ENCODE assay signal across 11 cellular contexts in genomic region chr12:749871-750270, GRCh38. TPM values are rescaled to one million over a fixed set of nuclear protein-coding genes. Genes with fewer than 3 reads are reported as not detected.
DNase-seq lines count a peak whose midpoint lies in the region; ATAC-seq, FAIRE-seq and TF ChIP-seq lines count a peak whose summit lies in the region.
"Had no signal": no experiment of that assay in that cellular context is flagged by ENCODE, and none has a peak within 500 bp of the region (broad histone marks: within the 10 kb centered on the region; RNA-seq: fewer than 3 reads in every experiment).

No MANE protein-coding gene starts in this region.

- 89% methylated on average over 1 of the region's 1 CpG for WGBS in esophagus muscularis mucosa

- no peak for TF ChIP-seq POLR2A in esophagus muscularis mucosa (IDR thresholded peaks at IDR 0.05; ENCODE audit: low read depth)

- TF ChIP-seq CTCF in left ventricle myocardium inferior (IDR thresholded peaks at IDR 0.05; ENCODE audit: borderline replicate concordance): no peak
- TF ChIP-seq CTCF in esophagus muscularis mucosa (IDR thresholded peaks at IDR 0.05): no peak
- TF ChIP-seq CTCF in brain microvascular endothelial cell (IDR thresholded peaks at IDR 0.05; ENCODE audit: low read depth, low read length, missing control alignments): no peak
- no peak for TF ChIP-seq CTCF in upper lobe of right lung (IDR thresholded peaks at IDR 0.05)
- no peak for TF ChIP-seq CTCF in kidney (IDR thresholded peaks at IDR 0.05; ENCODE audit: borderline replicate concordance, extremely low read depth, insufficient read depth)

- FAIRE-seq in kidney (lab: Jason Lieb, UNC): no peak

- H3K4me1 ChIP-seq in left ventricle myocardium inferior (peaks cover 47% of the 10 kb centered on the region), esophagus muscularis mucosa (peaks cover 5 to 25% (median 14%) of the 10 kb centered on the region in 4 donors), upper lobe of right lung (peaks cover 15% of the 10 kb centered on the region), kidney (ENCODE audit: control insufficient read depth in 1 of 2, insufficient read depth in 1 of 2, low read depth in 1 of 2, low read length in 2 of 2) (peaks cover 0 to 9% of the 10 kb centered on the region in 2 donors)

- in situ Hi-C loops in brain microvascular endothelial cell (cut with HindIII; ENCODE audit: low pct_ligation_motif_present, low sequenced_read_pairs): no loop called here

- ATAC-seq in Right ventricle myocardium inferior (no peak), upper lobe of right lung (no peak)
- ATAC-seq: left ventricle myocardium superior had no signal

- H3K27me3 ChIP-seq in left ventricle myocardium inferior (ENCODE audit: low read depth) (no peaks in the 10 kb centered on the region), esophagus muscularis mucosa (no peaks in the 10 kb centered on the region), brain microvascular endothelial cell (replicated peaks) (no peaks in the 10 kb centered on the region), upper lobe of right lung (no peaks in the 10 kb centered on the region)

- H3K4me3 ChIP-seq in left ventricle myocardium inferior: no peak overlapping the region
- no peak overlapping the region for H3K4me3 ChIP-seq in esophagus muscularis mucosa
- no peak overlapping the region for H3K4me3 ChIP-seq in brain microvascular endothelial cell (ENCODE audit: low read depth, low read length)
- no peak overlapping the region for H3K4me3 ChIP-seq in upper lobe of right lung
- H3K4me3 ChIP-seq in kidney (ENCODE audit: low read length in 2 of 2): no peak overlapping the region
- H3K4me3 ChIP-seq: HAP-1 had no signal

- TF ChIP-seq EP300 in esophagus muscularis mucosa (IDR thresholded peaks at IDR 0.05): no peak

- H3K36me3 ChIP-seq in left ventricle myocardium inferior (no peaks in the 10 kb centered on the region), esophagus muscularis mucosa (no peaks in the 10 kb centered on the region), brain microvascular endothelial cell (replicated peaks) (no peaks in the 10 kb centered on the region), upper lobe of right lung (no peaks in the 10 kb centered on the region), kidney (ENCODE audit: control insufficient read depth in 1 of 2, insufficient read depth in 2 of 2, low read length in 2 of 2) (no peaks in the 10 kb centered on the region)
- H3K36me3 ChIP-seq: HAP-1 had no signal

- H3K9me3 ChIP-seq in left ventricle myocardium inferior (replicated peaks): no peaks in the 10 kb centered on the region
- H3K9me3 ChIP-seq in esophagus muscularis mucosa: no peaks in the 10 kb centered on the region
- no peaks in the 10 kb centered on the region for H3K9me3 ChIP-seq in upper lobe of right lung
- no peaks in the 10 kb centered on the region for H3K9me3 ChIP-seq in kidney (ENCODE audit: control insufficient read depth in 1 of 2, low read length in 2 of 2)
- H3K9me3 ChIP-seq: HAP-1 had no signal

- DNase-seq in left ventricle myocardium inferior (no peak), Right ventricle myocardium inferior (ENCODE audit: missing footprints) (no peak), NCI-H69 (lab: John Stamatoyannopoulos, UW) (peak; percentile 37), esophagus muscularis mucosa (ENCODE audit: extremely low spot score) (no peak), brain microvascular endothelial cell (no peak), upper lobe of right lung (no peak), kidney (no peak)
- DNase-seq: left ventricle myocardium superior, NCI-H187 had no signal

- intact Hi-C loops in left ventricle myocardium inferior (cut with micrococcal nuclease): loop anchor here (5.0 to 10.0 kb wide), 2 partner anchors 62 to 105 kb away; no protein-coding TSS in a partner anchor
- intact Hi-C loops in Right ventricle myocardium inferior (cut with DNase I): loop anchor here (5.0 kb wide), 2 partner anchors 62 to 197 kb away; partner anchors contain the start of gene RAD52
- intact Hi-C loops in esophagus muscularis mucosa (cut with DNase I): loop anchor here (5.0 to 10.0 kb wide), 3 partner anchors 62 to 845 kb away; partner anchors contain the start of gene FBXL14
- intact Hi-C loops in upper lobe of right lung (cut with DNase I): loop anchor here (10.0 kb wide), 1 partner anchor 175 kb away; no protein-coding TSS in a partner anchor
- intact Hi-C loops in kidney (cut with DNase I): no loop called here

- H3K9ac ChIP-seq in kidney (ENCODE audit: low read length in 2 of 2): no peak overlapping the region

- H3K27ac ChIP-seq in left ventricle myocardium inferior (replicated peaks): peak overlapping the region; percentile 99
- H3K27ac ChIP-seq in esophagus muscularis mucosa (replicated peaks in 1 of 4): peak overlapping the region in 3 of 4 donors; percentile 98 to 99 (median 99)
- H3K27ac ChIP-seq in temporal lobe (ENCODE audit: low read depth, low read length): peak overlapping the region; percentile 90
- no peak overlapping the region for H3K27ac ChIP-seq in brain microvascular endothelial cell
- no peak overlapping the region for H3K27ac ChIP-seq in upper lobe of right lung
- no peak overlapping the region for H3K27ac ChIP-seq in kidney (ENCODE audit: low read depth in 2 of 2, low read length in 2 of 2)

RNA-seq across cellular contexts. Expression of gene WNK1, which starts 2.5 kb away (rescaled TPM):
- total RNA-seq in left ventricle myocardium inferior (289 TPM), Right ventricle myocardium inferior (284 TPM), esophagus muscularis mucosa (100 to 1,000 TPM; 137 to 250 (median 158) TPM), temporal lobe (93.7 TPM), upper lobe of right lung (215 TPM), kidney (173 TPM)
- 40.2 TPM for polyA plus RNA-seq in kidney (ENCODE audit: insufficient read depth, low read depth, low replicate concordance)

Comparison
In these comparisons a context has a peak if more than half of its experiments do, and no peak if none do; other contexts are left out.
1. H3K27ac ChIP-seq: peak in left ventricle myocardium inferior (single experiment), esophagus muscularis mucosa (3 of 4) and temporal lobe (single experiment); none in brain microvascular endothelial cell (single experiment), upper lobe of right lung (single experiment) and kidney (0 of 2).